Comparison of ENCODE assay signal across 14 cellular contexts in genomic region chr5:154794525-154795234, GRCh38. TPM values are rescaled to one million over a fixed set of nuclear protein-coding genes. Genes with fewer than 3 reads are reported as not detected.
A peak's percentile ranks its signal among the peaks of the same experiment; 100 is the strongest.
DNase-seq lines count a peak whose midpoint lies in the region; ATAC-seq and TF ChIP-seq lines count a peak whose summit lies in the region.
"Had no signal": no experiment of that assay in that cellular context is flagged by ENCODE, and none has a peak within 500 bp of the region (broad histone marks: within the 10 kb centered on the region; RNA-seq: fewer than 3 reads in every experiment).

No MANE protein-coding gene starts in this region.

- no peaks in the 10 kb centered on the region for H3K9me2 ChIP-seq in PC-9 (ENCODE audit: insufficient read depth)

- H3K4me2 ChIP-seq in PC-9, result no peak overlapping the region

- H3K4me1 Mint-ChIP-seq in CD4-positive, CD25-positive, alpha-beta regulatory T cell, result peaks cover 0 to 8% (median 7%) of the 10 kb centered on the region in 4 donors
- H3K4me1 Mint-ChIP-seq in neural crest cell, result no peaks in the 10 kb centered on the region

- H3K27me3 Mint-ChIP-seq in CD4-positive, CD25-positive, alpha-beta regulatory T cell, result no peaks in the 10 kb centered on the region
- H3K27me3 Mint-ChIP-seq in neural crest cell (ENCODE audit: low read depth), result no peaks in the 10 kb centered on the region

- H3F3A ChIP-seq in PC-9 (ENCODE audit: insufficient read depth, low read depth), result peaks cover 16% of the 10 kb centered on the region

- H3K27ac Mint-ChIP-seq in CD4-positive, CD25-positive, alpha-beta regulatory T cell, result peak overlapping the region; percentile 1 to 72 (median 1)
- peak overlapping the region; percentile 3 for H3K27ac Mint-ChIP-seq in neural crest cell (ENCODE audit: unreplicated experiment)

- POLR2A ChIA-PET in PC-9 (lab: Charles Lee; ENCODE audit: unreplicated experiment), result interaction anchor here (0.7 kb wide), 2 partner anchors 350 to 704 kb away, joined by 3 to 4 read pairs; no protein-coding TSS in a partner anchor

- H4K20me1 ChIP-seq in PC-9 (ENCODE audit: insufficient read depth), result peaks cover 82% of the 10 kb centered on the region

- intact Hi-C loops in PC-9 (cut with micrococcal nuclease; ENCODE audit: unreplicated experiment), result no loop called here

- peaks cover 84% of the 10 kb centered on the region for H3K36me3 ChIP-seq in CD4-positive, CD25-positive, alpha-beta regulatory T cell (ENCODE audit: control insufficient read depth, insufficient read depth, low read length)
- H3K36me3 ChIP-seq in PC-9 (ENCODE audit: low read depth), result peaks cover 59% of the 10 kb centered on the region

- H3K27ac ChIP-seq in CD4-positive, CD25-positive, alpha-beta regulatory T cell (ENCODE audit: insufficient read depth, low read length, poor library complexity, severe bottlenecking), result no peak overlapping the region
- peak overlapping the region; percentile 14; the same call in 1 of the 2 replicates for H3K27ac ChIP-seq in PC-9
- H3K27ac ChIP-seq: neutrophil, VCaP had no signal

- no peak overlapping the region for H3K4me3 Mint-ChIP-seq in CD4-positive, CD25-positive, alpha-beta regulatory T cell
- no peak overlapping the region for H3K4me3 Mint-ChIP-seq in neural crest cell

- H3K9me3 ChIP-seq in CD4-positive, CD25-positive, alpha-beta regulatory T cell (ENCODE audit: control insufficient read depth in 2 of 2, low read length in 2 of 2), result no peaks in the 10 kb centered on the region
- H3K9me3 ChIP-seq in PC-9 (ENCODE audit: insufficient read depth, low read depth), result no peaks in the 10 kb centered on the region
- H3K9me3 ChIP-seq: neutrophil had no signal

- BruUV-seq in PC-9 (replicated peaks; lab: Mats Ljungman, UMichigan), result TSS peak; percentile 12

- no peak for DNase-seq in CD4-positive, CD25-positive, alpha-beta regulatory T cell
- DNase-seq in PC-9 (no peak), fibroblast of peridontal ligament (ENCODE audit: extremely low read depth) (peak; percentile 28), neural crest cell (ENCODE audit: low read depth, low spot score) (no peak), NCI-H1417 (lab: John Stamatoyannopoulos, UW) (no peak), KG1 (lab: John Stamatoyannopoulos, UW) (no peak), NCI-H1092 (lab: John Stamatoyannopoulos, UW) (no peak), SKM-1 treated with dmso at 0.1 percent for 144 hours (lab: John Stamatoyannopoulos, UW; ENCODE audit: unreplicated experiment) (no peak)
- DNase-seq: Calu3; kidney; NCI-H524 treated with DMSO at 0.1 percent for 48 hours; stimulated activated naive CD4-positive, alpha-beta T cell treated with Interleukin-2 at 50 U/mL for 16 hours had no signal

- no peaks in the 10 kb centered on the region for H3K27me3 ChIP-seq in CD4-positive, CD25-positive, alpha-beta regulatory T cell (ENCODE audit: control insufficient read depth, insufficient read depth, low read length)
- no peaks in the 10 kb centered on the region for H3K27me3 ChIP-seq in PC-9 (ENCODE audit: insufficient read depth, low read depth)
- H3K27me3 ChIP-seq: neutrophil had no signal

- no peaks in the 10 kb centered on the region for H3K9me3 Mint-ChIP-seq in CD4-positive, CD25-positive, alpha-beta regulatory T cell
- no peaks in the 10 kb centered on the region for H3K9me3 Mint-ChIP-seq in neural crest cell

- no peak for ATAC-seq in CD4-positive, CD25-positive, alpha-beta regulatory T cell (ENCODE audit: low read depth in 2 of 2)

- H3K36me3 Mint-ChIP-seq in CD4-positive, CD25-positive, alpha-beta regulatory T cell, result peaks cover 41% of the 10 kb centered on the region
- H3K36me3 Mint-ChIP-seq in neural crest cell (ENCODE audit: low read depth), result peaks cover 24% of the 10 kb centered on the region

- no peak overlapping the region for H3K4me3 ChIP-seq in CD4-positive, CD25-positive, alpha-beta regulatory T cell (ENCODE audit: low read depth, low read length)
- no peak overlapping the region for H3K4me3 ChIP-seq in PC-9

- CTCF ChIA-PET in PC-9 (lab: Charles Lee), result no interaction called here

- H3K79me2 ChIP-seq in PC-9 (ENCODE audit: low read depth), result peaks cover 30% of the 10 kb centered on the region

- no peak overlapping the region for H2AFZ ChIP-seq in PC-9

- no peaks in the 10 kb centered on the region for H3K4me1 ChIP-seq in CD4-positive, CD25-positive, alpha-beta regulatory T cell (ENCODE audit: control insufficient read depth, insufficient read depth, low read length, poor library complexity, severe bottlenecking)
- H3K4me1 ChIP-seq in PC-9 (replicated peaks; ENCODE audit: insufficient read depth), result no peaks in the 10 kb centered on the region

- no peak for TF ChIP-seq CTCF in PC-9 (conservative IDR thresholded peaks at IDR 0.05)
- no peak for TF ChIP-seq CTCF in neural crest cell (conservative IDR thresholded peaks at IDR 0.05)

RNA-seq across cellular contexts. Expression of gene LARP1, which starts 39.5 kb away (rescaled TPM):
- 122 TPM for total RNA-seq in CD4-positive, CD25-positive, alpha-beta regulatory T cell
- 10 to 100 TPM in 2 of 4 donors, 1 to 10 TPM in 2; 8.0 to 10.8 (median 10.0) TPM for polyA plus RNA-seq in CD4-positive, CD25-positive, alpha-beta regulatory T cell
- total RNA-seq in PC-9 (2021) (232 and 290 TPM in 2 replicates), neural crest cell (230 and 231 TPM in 2 replicates)

RNA-seq across cellular contexts. Expression of gene FAXDC2, which starts 55.7 kb away (rescaled TPM):
- total RNA-seq in CD4-positive, CD25-positive, alpha-beta regulatory T cell, result 4.0 TPM
- under 1 TPM in 2 of 4 donors, not detected in 2; 0.21 to 0.40 TPM for polyA plus RNA-seq in CD4-positive, CD25-positive, alpha-beta regulatory T cell
- total RNA-seq in PC-9 (2021), result 0.70 and 0.73 TPM in 2 replicates
- 2.7 and 2.9 TPM in 2 replicates for total RNA-seq in neural crest cell
- total RNA-seq: Calu3 had no signal
